22 cellular contexts compared by ENCODE assay signal in genomic region chr3:141830508-141830907, GRCh38. TPM values are rescaled to one million over a fixed set of nuclear protein-coding genes. Genes with fewer than 3 reads are reported as not detected.
DNase-seq lines count a peak whose midpoint lies in the region; ATAC-seq, FAIRE-seq and TF ChIP-seq lines count a peak whose summit lies in the region.
"Had no signal": no experiment of that assay in that cellular context is flagged by ENCODE, and none has a peak within 500 bp of the region (broad histone marks: within the 10 kb centered on the region; RNA-seq: fewer than 3 reads in every experiment).

No MANE protein-coding gene starts in this region.

- H3K9me1 ChIP-seq in K562 (ENCODE audit: control insufficient read depth, insufficient read depth, low read length): no peaks in the 10 kb centered on the region

- intact Hi-C loops in K562 (cut with micrococcal nuclease) (no loop called here), tibial artery (cut with DNase I; ENCODE audit: low total_unique reads) (no loop called here), aorta (cut with DNase I) (no loop called here)

- H4K20me1 ChIP-seq in K562 (replicated peaks; ENCODE audit: control insufficient read depth, insufficient read depth, low read length): no peaks in the 10 kb centered on the region

- ATAC-seq in K562 (peak; percentile 18; the same call in 1 of the 3 replicates), GM18858 (IDR thresholded peaks at IDR 0.05; ENCODE audit: unreplicated experiment) (no peak), aorta (ENCODE audit: low FRiP score) (no peak)
- ATAC-seq: HCT116; left colon; stimulated activated effector memory CD8-positive, alpha-beta T cell treated with anti-CD3 and anti-CD28 coated beads, Interleukin-12 subunit alpha, Interleukin-12 subunit beta, amount 100 ng/mL, for 72 hours had no signal

- in situ Hi-C loops in K562 (cut with MboI): no loop called here

- TF ChIP-seq RAD21 in K562 (CRISPR knock-in tag; conservative IDR thresholded peaks at IDR 0.05 in 1 of 2, IDR thresholded peaks at IDR 0.05 in 1 of 2): no peak

- no peak overlapping the region for H3K9ac ChIP-seq in K562 (ENCODE audit: insufficient read depth in 1 of 2, low read depth in 2 of 2, low read length in 2 of 2)

- H3K27me3 ChIP-seq in K562 (ENCODE audit: control insufficient read depth in 2 of 2, insufficient read depth in 2 of 2, low read length in 2 of 2) (no peaks in the 10 kb centered on the region), tibial artery (no peaks in the 10 kb centered on the region), aorta (ENCODE audit: control insufficient read depth in 1 of 2, insufficient read depth in 2 of 2, low read length in 1 of 2) (no peaks in the 10 kb centered on the region)

- no peaks in the 10 kb centered on the region for H3K79me2 ChIP-seq in K562 (ENCODE audit: control insufficient read depth, insufficient read depth, low read length)

- 40% methylated on average over 6 of the region's 6 CpGs for WGBS in K562 (ENCODE audit: insufficient coverage, low coverage, missing lambda C conversion rate)
- 87 to 90% methylated on average over 6 of the region's 6 CpGs for WGBS in aorta, 2 donors

- no peak overlapping the region for H3K4me3 ChIP-seq in K562
- H3K4me3 ChIP-seq in tibial artery: no peak overlapping the region
- H3K4me3 ChIP-seq in aorta (ENCODE audit: low read length in 2 of 2): no peak overlapping the region
- H3K4me3 ChIP-seq: thoracic aorta had no signal

- H3K9me3 ChIP-seq in K562 (replicated peaks; ENCODE audit: control insufficient read depth, insufficient read depth, low read depth, low read length): no peaks in the 10 kb centered on the region
- no peaks in the 10 kb centered on the region for H3K9me3 ChIP-seq in tibial artery
- H3K9me3 ChIP-seq in aorta (ENCODE audit: control insufficient read depth, low read length): no peaks in the 10 kb centered on the region
- H3K9me3 ChIP-seq: thoracic aorta had no signal

- TF ChIP-seq EP300 in K562 (IDR thresholded peaks at IDR 0.05; ENCODE audit: low read length): no peak

- no TSS peak for BruUV-seq in K562 (replicated peaks; lab: Mats Ljungman, UMichigan)

- H2AFZ ChIP-seq in K562 (ENCODE audit: low read depth, low read length): peak overlapping the region; percentile 51

- no peak for TF ChIP-seq POLR2A in K562 (conservative IDR thresholded peaks at IDR 0.05)

- FAIRE-seq in K562 (lab: Jason Lieb, UNC): peak; percentile 26
- FAIRE-seq: GM18507, HTR-8/SVneo, RCC 7860 had no signal

- POLR2A ChIA-PET in K562 (lab: Yijun Ruan, JAX): no interaction called here

- TF ChIP-seq CTCF in K562 (IDR thresholded peaks at IDR 0.05 in 2 of 3, conservative IDR thresholded peaks at IDR 0.05 in 1 of 3; ENCODE audit: insufficient read depth in 2 of 3, low read depth in 1 of 3, low read length in 3 of 3) (no peak), tibial artery (IDR thresholded peaks at IDR 0.05) (no peak)

- no peak overlapping the region for H3K4me2 ChIP-seq in K562 (ENCODE audit: insufficient read depth, low read length)

- CTCF ChIA-PET in K562 (lab: Yijun Ruan, JAX; ENCODE audit: low intra/inter-chr PET ratio): no interaction called here

- H3K4me1 ChIP-seq in K562 (replicated peaks in 1 of 2; ENCODE audit: control insufficient read depth in 2 of 2, insufficient read depth in 2 of 2, low read length in 2 of 2) (peaks cover 7 to 16% of the 10 kb centered on the region in 2 experiments; a peak in 4 of 5 replicates), tibial artery (no peaks in the 10 kb centered on the region), aorta (ENCODE audit: control insufficient read depth in 1 of 2, insufficient read depth in 2 of 2, low read length in 2 of 2) (no peaks in the 10 kb centered on the region)

- DNase-seq in M059J (ENCODE audit: low read depth): peak; percentile 40
- DNase-seq in K562 (ENCODE audit: extremely low read depth in 1 of 4, low spot score in 3 of 4): no peak
- peak; percentile 17 for DNase-seq in iris pigment epithelial cell (ENCODE audit: low read depth)
- peak; percentile 16 for DNase-seq in retina
- DNase-seq in tibial artery: no peak
- no peak for DNase-seq in aorta
- no peak for DNase-seq in activated gamma-delta T cell (lab: John Stamatoyannopoulos, UW)
- DNase-seq: activated CD4-positive, alpha-beta T cell treated with anti-CD3 and anti-CD28 coated beads, Interleukin-2, amount 50 U/mL, for 1 hour; effector CD4-positive, alpha-beta T cell; GDM1; left colon; NCI-H1930; NK-92 treated with Interleukin-12 subunit alpha and Interleukin-12 subunit beta, amount 100 ng/mL, for 24 hours; stimulated activated CD4-positive, alpha-beta T cell treated with anti-CD3 and anti-CD28 coated beads, Interleukin-2, amount 100 ng/mL, for 24 hours; WERI-Rb-1 had no signal

- H3K27ac ChIP-seq in K562 (ENCODE audit: extremely low read depth, low read depth, low read length) (no peak overlapping the region), tibial artery (no peak overlapping the region), aorta (ENCODE audit: low read depth in 1 of 2, low read length in 2 of 2) (no peak overlapping the region)
- H3K27ac ChIP-seq: thoracic aorta, WERI-Rb-1 had no signal

- H3K36me3 ChIP-seq in K562 (ENCODE audit: control insufficient read depth, insufficient read depth, low read length) (no peaks in the 10 kb centered on the region), tibial artery (no peaks in the 10 kb centered on the region), aorta (ENCODE audit: control insufficient read depth in 1 of 2, insufficient read depth in 2 of 2, low read length in 1 of 2) (no peaks in the 10 kb centered on the region)
- H3K36me3 ChIP-seq: thoracic aorta, WERI-Rb-1 had no signal

RNA-seq across cellular contexts. Expression of gene ATP1B3, which starts 45.9 kb away (rescaled TPM):
- 141 and 205 TPM in 2 replicates for total RNA-seq in M059J (2014; rRNA removed; shearing (Covaris generic))
- 155 and 386 TPM in 2 replicates for total RNA-seq in K562 (2011; cell fraction: chromatin; rRNA removed; ENCODE audit: low replicate concordance)
- total RNA-seq in K562 (2011; cell fraction: nucleolus; rRNA removed): 130 and 132 TPM in 2 replicates
- total RNA-seq in K562 (2011; cell fraction: nucleoplasm; rRNA removed): 338 and 395 TPM in 2 replicates
- total RNA-seq in K562 (2014; rRNA removed) (48.3 and 68.9 TPM in 2 replicates), K562 (2014; rRNA removed; fragmentation: Illumina TruSeq; extraction: Trizol) (181 and 192 TPM in 2 replicates), K562 (2015; rRNA removed; fragmentation: Illumina TruSeq; extraction: Trizol) (109 and 113 TPM in 2 replicates), K562 (2021) (201 and 202 TPM in 2 replicates), aorta (100 to 1,000 TPM; 127 to 128 TPM)
- polyA plus RNA-seq in K562 (2011; rRNA removed) (166 and 168 TPM in 2 replicates), K562 (2014; fragmentation: Illumina TruSeq; extraction: Trizol) (153 and 179 TPM in 2 replicates), K562 (2014; fragmentation: Nextera tagmentation; extraction: Ambion mirVana) (10 to 100 TPM; 81.6 to 95.3 TPM), K562 (2014; rRNA removed) (107 and 123 TPM in 2 replicates), aorta (100 to 1,000 TPM in 1 of 2 donors, 10 to 100 TPM in 1; 94.9 to 142 TPM)
- polyA plus RNA-seq in K562 (2011; cell fraction: cytosol; rRNA removed): 60.8 and 184 TPM in 2 replicates
- 54.2 and 111 TPM in 2 replicates for polyA plus RNA-seq in K562 (2011; cell fraction: nucleus; rRNA removed)
- 169 and 188 TPM in 2 replicates for polyA plus RNA-seq in K562 (2012)
- polyA minus RNA-seq in K562 (2011; rRNA and poly(A)+ RNA removed): 226 and 248 TPM in 2 replicates
- polyA minus RNA-seq in K562 (2011; cell fraction: cytosol; rRNA and poly(A)+ RNA removed): 62.8 and 80.9 TPM in 2 replicates
- polyA minus RNA-seq in K562 (2011; cell fraction: nucleus; rRNA and poly(A)+ RNA removed): 22.8 and 33.3 TPM in 2 replicates

Comparison
In these comparisons a context has a peak if more than half of its experiments do, and no peak if none do; other contexts are left out.
1. DNase-seq: peak in M059J (single experiment), iris pigment epithelial cell (single experiment) and retina (single experiment); none in K562 (0 of 4), tibial artery (0 of 2), aorta (0 of 2) and activated gamma-delta T cell (single experiment).